Comparison of ENCODE assay signal across 2 cellular contexts in the genomic region with DNA sequence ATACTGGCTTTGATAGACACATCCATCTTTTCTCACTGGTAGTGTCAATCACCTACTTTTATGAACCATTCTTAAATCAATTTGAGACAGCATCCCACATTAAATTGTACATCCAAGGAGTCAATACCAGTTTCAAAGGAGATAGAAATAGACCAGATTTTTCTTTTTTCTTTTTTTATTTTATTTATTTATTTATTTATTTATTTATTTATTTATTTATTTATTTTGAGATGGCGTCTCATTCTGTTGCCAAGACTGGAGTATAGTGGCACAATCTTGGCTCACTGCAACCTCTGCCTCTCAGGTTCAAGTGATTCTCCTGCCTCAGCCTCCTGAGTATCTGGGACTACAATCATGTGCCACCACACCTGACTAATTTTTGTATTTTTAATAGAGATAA. TPM values are rescaled to one million over a fixed set of nuclear protein-coding genes. Genes with fewer than 3 reads are reported as not detected.
"Had no signal": no experiment of that assay in that cellular context is flagged by ENCODE, and none has a peak within 500 bp of the region (broad histone marks: within the 10 kb centered on the region; RNA-seq: fewer than 3 reads in every experiment).

No MANE protein-coding gene starts in this region.

RNA-seq across cellular contexts. Expression of gene LEUTX, which starts 16.8 kb away (rescaled TPM):
- total RNA-seq: G401, GM12878 had no signal

RNA-seq across cellular contexts. Expression of gene CLC, which starts 24.0 kb away (rescaled TPM):
- total RNA-seq: G401 had no signal

RNA-seq across cellular contexts. Expression of gene LGALS14, which starts 57.6 kb away (rescaled TPM):
- total RNA-seq: G401 had no signal
